Comparison of ENCODE assay signal across 13 cellular contexts in the genomic region with DNA sequence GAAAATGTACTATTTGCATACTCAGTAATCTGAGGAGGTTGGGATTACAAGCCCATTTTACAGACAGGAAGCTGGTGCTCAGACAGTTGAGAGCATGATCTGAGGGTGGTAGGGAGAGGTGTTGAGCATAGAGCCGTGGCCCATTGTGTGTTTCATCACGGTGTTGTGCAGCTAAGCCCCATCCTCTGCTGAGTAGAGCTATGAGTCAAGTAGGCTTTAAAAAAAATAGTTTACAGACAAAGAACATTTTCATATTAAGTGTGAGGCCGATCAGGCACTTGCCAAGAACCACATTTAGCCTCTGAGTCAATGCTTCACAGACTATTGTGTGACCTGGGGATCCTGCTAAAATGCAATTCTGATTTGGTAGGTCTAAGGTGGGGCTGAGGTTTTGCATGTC. TPM values are rescaled to one million over a fixed set of nuclear protein-coding genes. Genes with fewer than 3 reads are reported as not detected.
DNase-seq lines count a peak whose midpoint lies in the region; ATAC-seq, FAIRE-seq and TF ChIP-seq lines count a peak whose summit lies in the region.
"Had no signal": no experiment of that assay in that cellular context is flagged by ENCODE, and none has a peak within 500 bp of the region (broad histone marks: within the 10 kb centered on the region; RNA-seq: fewer than 3 reads in every experiment).

No MANE protein-coding gene starts in this region.

- no peaks in the 10 kb centered on the region for H4K20me1 ChIP-seq in GM23248 (ENCODE audit: insufficient read depth)

- H3K9ac ChIP-seq in GM23248 = no peak overlapping the region

- H3K27ac ChIP-seq in GM23248 = peak overlapping the region; percentile 33
- H3K27ac ChIP-seq in left lung = no peak overlapping the region
- H3K27ac ChIP-seq in CD8-positive, alpha-beta memory T cell (ENCODE audit: low read depth, low read length) = no peak overlapping the region
- H3K27ac ChIP-seq: neutrophil, upper lobe of left lung had no signal

- peak overlapping the region in 2 of 8 donors; percentile 5 to 27 for H3K27ac Mint-ChIP-seq in CD8-positive, alpha-beta memory T cell
- H3K27ac Mint-ChIP-seq: T-cell had no signal

- H3K9me2 ChIP-seq in GM23248 (ENCODE audit: insufficient read depth) = no peaks in the 10 kb centered on the region

- H3K9me3 ChIP-seq in GM23248 (ENCODE audit: low read depth) (no peaks in the 10 kb centered on the region), left lung (no peaks in the 10 kb centered on the region)
- H3K9me3 ChIP-seq in CD8-positive, alpha-beta memory T cell (ENCODE audit: low read length) = no peaks in the 10 kb centered on the region
- H3K9me3 ChIP-seq: neutrophil, upper lobe of left lung had no signal

- no peaks in the 10 kb centered on the region for H3K36me3 ChIP-seq in GM23248 (ENCODE audit: low read depth)
- peaks cover 3% of the 10 kb centered on the region for H3K36me3 ChIP-seq in bronchial epithelial cell (ENCODE audit: control insufficient read depth, insufficient read depth, low read length)
- H3K36me3 ChIP-seq in left lung = peaks cover 0 to 17% of the 10 kb centered on the region in 2 donors
- peaks cover 15% of the 10 kb centered on the region for H3K36me3 ChIP-seq in CD8-positive, alpha-beta memory T cell (ENCODE audit: insufficient read depth, low read length)
- H3K36me3 ChIP-seq: neutrophil had no signal

- no peaks in the 10 kb centered on the region for H3K27me3 Mint-ChIP-seq in CD8-positive, alpha-beta memory T cell
- H3K27me3 Mint-ChIP-seq: T-cell had no signal

- in situ Hi-C loops in GM23248 (cut with MboI) = no loop called here

- ATAC-seq in left lung (peak; percentile 56), GM18868 (IDR thresholded peaks at IDR 0.05; ENCODE audit: unreplicated experiment) (no peak), GM21825 (IDR thresholded peaks at IDR 0.05; ENCODE audit: unreplicated experiment) (no peak)

- TF ChIP-seq CTCF in bronchial epithelial cell (IDR thresholded peaks at IDR 0.05; ENCODE audit: insufficient read depth, low read length, severe bottlenecking) (no peak), left lung (IDR thresholded peaks at IDR 0.05) (no peak)

- H3K4me1 Mint-ChIP-seq in CD8-positive, alpha-beta memory T cell = peaks cover 32 to 55% (median 49%) of the 10 kb centered on the region in 3 donors

- peak overlapping the region in 1 of 7 donors; percentile 10 for H3K4me3 Mint-ChIP-seq in CD8-positive, alpha-beta memory T cell
- H3K4me3 Mint-ChIP-seq: T-cell had no signal

- peaks cover 8 to 69% (median 12%) of the 10 kb centered on the region in 3 donors for H3K36me3 Mint-ChIP-seq in CD8-positive, alpha-beta memory T cell

- H3F3A ChIP-seq in GM23248 (ENCODE audit: insufficient read depth) = peaks cover 44% of the 10 kb centered on the region

- no peaks in the 10 kb centered on the region for H3K9me3 Mint-ChIP-seq in CD8-positive, alpha-beta memory T cell
- H3K9me3 Mint-ChIP-seq: T-cell had no signal

- peak; percentile 51 for DNase-seq in COLO829 (ENCODE audit: low spot score)
- peak; percentile 85 for DNase-seq in GM23248
- DNase-seq in bronchial epithelial cell (ENCODE audit: low read depth) = peak; percentile 89
- DNase-seq in left lung = no peak
- no peak for DNase-seq in activated gamma-delta T cell treated with Interleukin-2 at 50 U/mL for 16 hours
- no peak for DNase-seq in CD8-positive, alpha-beta memory T cell
- DNase-seq: DMS 273 treated with DMSO at 0.1 percent for 48 hours, NCI-H524, T-cell, upper lobe of left lung had no signal

- H3K27me3 ChIP-seq in GM23248 (replicated peaks; ENCODE audit: insufficient read depth) (no peaks in the 10 kb centered on the region), bronchial epithelial cell (ENCODE audit: control insufficient read depth, insufficient read depth, low read length) (no peaks in the 10 kb centered on the region), left lung (no peaks in the 10 kb centered on the region)
- no peaks in the 10 kb centered on the region for H3K27me3 ChIP-seq in CD8-positive, alpha-beta memory T cell (ENCODE audit: insufficient read depth, low read length, poor library complexity, severe bottlenecking)
- H3K27me3 ChIP-seq: neutrophil, upper lobe of left lung had no signal

- H3K4me2 ChIP-seq in GM23248 (ENCODE audit: unreplicated experiment) = peak overlapping the region; percentile 57

- intact Hi-C loops in left lung (cut with DNase I) = no loop called here

- H3K79me2 ChIP-seq in GM23248 (ENCODE audit: insufficient read depth) = peaks cover 1% of the 10 kb centered on the region

- H3K4me1 ChIP-seq in GM23248 (ENCODE audit: insufficient read depth) (peaks cover 42% of the 10 kb centered on the region), left lung (peaks cover 16 to 23% of the 10 kb centered on the region in 2 donors)
- peaks cover 7% of the 10 kb centered on the region for H3K4me1 ChIP-seq in CD8-positive, alpha-beta memory T cell (ENCODE audit: insufficient read depth, low read length)

- no peak overlapping the region for H3K4me3 ChIP-seq in GM23248
- no peak overlapping the region for H3K4me3 ChIP-seq in bronchial epithelial cell (ENCODE audit: low read depth, low read length)
- no peak overlapping the region for H3K4me3 ChIP-seq in left lung
- no peak overlapping the region for H3K4me3 ChIP-seq in CD8-positive, alpha-beta memory T cell (ENCODE audit: low read length)
- H3K4me3 ChIP-seq: upper lobe of left lung had no signal

- FAIRE-seq in bronchial epithelial cell (lab: Jason Lieb, UNC) = no peak

- 8 to 11% methylated on average over 3 of the region's 3 CpGs for WGBS in GM23248 (ENCODE audit: low coverage in 1 of 2, low lambda C conversion rate in 2 of 2, missing lambda C conversion rate in 2 of 2), 2 experiments

- no peak overlapping the region for H2AFZ ChIP-seq in GM23248

- CTCF ChIA-PET in CD8-positive, alpha-beta memory T cell (lab: Charles Lee) = interaction anchor here (1.1 to 1.6 kb wide), 2 partner anchors 12 to 89 kb away, joined by 3 to 5 read pairs; no protein-coding TSS in a partner anchor

- POLR2A ChIA-PET in CD8-positive, alpha-beta memory T cell (lab: Charles Lee) = no interaction called here

RNA-seq across cellular contexts. Expression of gene ZNF664, which starts 22.0 kb away (rescaled TPM):
- total RNA-seq in GM23248 (2014; rRNA removed; shearing (Covaris generic)) = 29.1 and 36.3 TPM in 2 replicates
- polyA plus RNA-seq in GM23248 (2016; fragmentation: Nextera tagmentation; extraction: Ambion mirVana) = 10.7 and 11.3 TPM in 2 replicates
- total RNA-seq in bronchial epithelial cell = 83.2 and 88.2 TPM in 2 replicates
- 10 to 100 TPM; 85.8 to 98.8 TPM for total RNA-seq in left lung
- 10 to 100 TPM; 73.0 to 75.8 TPM for total RNA-seq in CD8-positive, alpha-beta memory T cell
- polyA plus RNA-seq in CD8-positive, alpha-beta memory T cell = 10.8 TPM

RNA-seq across cellular contexts. Expression of gene CCDC92, which starts 22.4 kb away (rescaled TPM):
- total RNA-seq in GM23248 (2014; rRNA removed; shearing (Covaris generic)) = 13.2 and 20.3 TPM in 2 replicates
- polyA plus RNA-seq in GM23248 (2016; fragmentation: Nextera tagmentation; extraction: Ambion mirVana) = 49.5 and 54.7 TPM in 2 replicates
- total RNA-seq in bronchial epithelial cell (4.5 and 7.0 TPM in 2 replicates), left lung (10 to 100 TPM; 40.2 to 54.0 TPM)
- total RNA-seq in CD8-positive, alpha-beta memory T cell = 10 to 100 TPM; 10.2 to 12.9 TPM
- polyA plus RNA-seq in CD8-positive, alpha-beta memory T cell = 48.9 TPM

Comparison
In these comparisons a context has a peak if more than half of its experiments do, and no peak if none do; other contexts are left out.
1. DNase-seq: peak in COLO829 (single experiment), GM23248 (single experiment) and bronchial epithelial cell (single experiment); none in left lung (0 of 2), activated gamma-delta T cell treated with Interleukin-2 at 50 U/mL for 16 hours (single experiment) and CD8-positive, alpha-beta memory T cell (0 of 5).